15 cellular contexts compared by ENCODE assay signal in the genomic region with DNA sequence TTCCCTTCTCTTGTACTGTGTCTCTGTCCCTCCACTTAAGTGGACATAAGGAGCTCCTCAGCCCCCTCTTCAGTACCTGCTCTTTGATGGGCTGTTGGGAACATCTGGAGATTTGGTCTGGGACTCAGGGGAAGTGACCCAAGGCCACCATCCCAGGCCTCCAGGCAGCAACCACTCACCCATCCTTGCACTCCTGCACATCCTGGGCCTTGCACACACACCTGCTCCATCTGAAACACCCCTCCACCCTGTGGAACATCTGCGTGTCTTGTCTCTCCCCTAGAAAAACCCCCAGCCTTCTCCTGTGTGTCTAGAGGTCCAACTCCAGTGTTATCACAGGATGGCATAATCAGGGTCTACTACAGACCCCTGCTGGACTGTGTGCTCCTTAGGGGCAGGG.
DNase-seq lines count a peak whose midpoint lies in the region; ATAC-seq, FAIRE-seq and TF ChIP-seq lines count a peak whose summit lies in the region.
"Had no signal": no experiment of that assay in that cellular context is flagged by ENCODE, and none has a peak within 500 bp of the region (broad histone marks: within the 10 kb centered on the region; RNA-seq: fewer than 3 reads in every experiment).

No MANE protein-coding gene starts in this region.

- no peaks in the 10 kb centered on the region for H3K9me2 ChIP-seq in MM.1S (replicated peaks; ENCODE audit: insufficient read depth, low read length)

- H3K4me2 ChIP-seq in astrocyte (ENCODE audit: low read length) = peak overlapping the region; percentile 64
- H3K4me2 ChIP-seq in MM.1S (ENCODE audit: low read depth, low read length) = no peak overlapping the region
- H3K4me2 ChIP-seq: neural progenitor cell had no signal

- no peak overlapping the region for H3K4me3 ChIP-seq in astrocyte (ENCODE audit: insufficient read depth, low read depth, low read length)
- H3K4me3 ChIP-seq in left lung = no peak overlapping the region
- H3K4me3 ChIP-seq in MM.1S (ENCODE audit: low read length) = no peak overlapping the region
- H3K4me3 ChIP-seq in brain microvascular endothelial cell (ENCODE audit: low read depth, low read length) = no peak overlapping the region
- H3K4me3 ChIP-seq: neural progenitor cell had no signal

- TF ChIP-seq CTCF in HFFc6 (IDR thresholded peaks at IDR 0.05) (no peak), astrocyte (IDR thresholded peaks at IDR 0.05; ENCODE audit: insufficient read depth, low read depth, low read length) (no peak), left lung (IDR thresholded peaks at IDR 0.05) (no peak), MM.1S (IDR thresholded peaks at IDR 0.05; ENCODE audit: low read length) (no peak), brain microvascular endothelial cell (IDR thresholded peaks at IDR 0.05; ENCODE audit: low read depth, low read length, missing control alignments) (no peak)

- no peaks in the 10 kb centered on the region for H3K36me3 ChIP-seq in astrocyte (ENCODE audit: insufficient read depth, low read length)
- H3K36me3 ChIP-seq in left lung = no peaks in the 10 kb centered on the region
- H3K36me3 ChIP-seq in MM.1S (replicated peaks; ENCODE audit: insufficient read depth, low read length) = no peaks in the 10 kb centered on the region
- no peaks in the 10 kb centered on the region for H3K36me3 ChIP-seq in brain microvascular endothelial cell (replicated peaks)
- H3K36me3 ChIP-seq: neural progenitor cell had no signal

- H4K20me1 ChIP-seq in astrocyte (ENCODE audit: insufficient read depth, low read length) (no peaks in the 10 kb centered on the region), MM.1S (ENCODE audit: insufficient read depth, low read length) (no peaks in the 10 kb centered on the region)

- DNase-seq in HFFc6 (no peak), astrocyte (ENCODE audit: low read depth) (no peak), left lung (no peak), medulla oblongata (ENCODE audit: extremely low spot score) (no peak), MM.1S (no peak), brain microvascular endothelial cell (no peak)
- DNase-seq in activated CD8-positive, alpha-beta memory T cell treated with anti-CD3 and anti-CD28 coated beads, Interleukin-2, amount 50 U/mL, for 48 hours = no peak
- DNase-seq: amniotic stem cell; effector CD4-positive, alpha-beta T cell; GOT3; NCI-H2029 treated with DMSO at 0.1 percent for 48 hours; NK-92 treated with Interleukin-12 subunit alpha and Interleukin-12 subunit beta, amount 100 ng/mL, for 24 hours had no signal

- H3K4me1 ChIP-seq in astrocyte (ENCODE audit: insufficient read depth, low read length) = peaks cover 51% of the 10 kb centered on the region
- peaks cover 6 to 69% of the 10 kb centered on the region in 2 donors for H3K4me1 ChIP-seq in left lung
- H3K4me1 ChIP-seq in MM.1S (ENCODE audit: low read length) = peaks cover 23% of the 10 kb centered on the region
- H3K4me1 ChIP-seq: neural progenitor cell had no signal

- H3K27me3 Mint-ChIP-seq in HFFc6 (ENCODE audit: insufficient read depth) = no peaks in the 10 kb centered on the region
- no peaks in the 10 kb centered on the region for H3K27me3 Mint-ChIP-seq in astrocyte (ENCODE audit: low read depth, unreplicated experiment)
- no peaks in the 10 kb centered on the region for H3K27me3 Mint-ChIP-seq in stimulated activated memory B cell treated with anti-CD40 and anti-IgM and Interleukin-4, amounts not matched to agents 10 μg/mL and 1 μg/mL and 100 μg/mL, for 72 hours

- intact Hi-C loops in left lung (cut with DNase I) = no loop called here

- no peaks in the 10 kb centered on the region for H3K9me3 ChIP-seq in astrocyte (ENCODE audit: insufficient read depth, low read depth, low read length)
- H3K9me3 ChIP-seq in left lung = no peaks in the 10 kb centered on the region
- no peaks in the 10 kb centered on the region for H3K9me3 ChIP-seq in MM.1S (replicated peaks; ENCODE audit: insufficient read depth, low read length)

- in situ Hi-C loops in brain microvascular endothelial cell (cut with HindIII; ENCODE audit: low pct_ligation_motif_present, low sequenced_read_pairs) = no loop called here

- H3K4me3 Mint-ChIP-seq in HFFc6 (no peak overlapping the region), astrocyte (ENCODE audit: unreplicated experiment) (no peak overlapping the region)
- peak overlapping the region; percentile 1 for H3K4me3 Mint-ChIP-seq in stimulated activated memory B cell treated with anti-CD40 and anti-IgM and Interleukin-4, amounts not matched to agents 10 μg/mL and 1 μg/mL and 100 μg/mL, for 72 hours
- H3K4me3 Mint-ChIP-seq: neural progenitor cell had no signal

- H3K27ac ChIP-seq in astrocyte (ENCODE audit: low read depth, low read length) (no peak overlapping the region), left lung (peak overlapping the region; percentile 55 to 80), MM.1S (ENCODE audit: low read length) (no peak overlapping the region), brain microvascular endothelial cell (no peak overlapping the region)
- H3K27ac ChIP-seq: HL-60, neural progenitor cell had no signal

- H3K27ac Mint-ChIP-seq in HFFc6 (peak overlapping the region; percentile 91), astrocyte (ENCODE audit: unreplicated experiment) (no peak overlapping the region)
- peak overlapping the region; percentile 74 for H3K27ac Mint-ChIP-seq in stimulated activated memory B cell treated with anti-CD40 and anti-IgM and Interleukin-4, amounts not matched to agents 10 μg/mL and 1 μg/mL and 100 μg/mL, for 72 hours
- H3K27ac Mint-ChIP-seq: neural progenitor cell had no signal

- H3K27me3 ChIP-seq in astrocyte (ENCODE audit: insufficient read depth, low read length) (no peaks in the 10 kb centered on the region), left lung (no peaks in the 10 kb centered on the region), MM.1S (replicated peaks; ENCODE audit: insufficient read depth, low read length) (no peaks in the 10 kb centered on the region), brain microvascular endothelial cell (replicated peaks) (no peaks in the 10 kb centered on the region)
- H3K27me3 ChIP-seq: neural progenitor cell had no signal

- H3K4me1 Mint-ChIP-seq in HFFc6 (ENCODE audit: low read depth) = peaks cover 92% of the 10 kb centered on the region
- H3K4me1 Mint-ChIP-seq in astrocyte (ENCODE audit: low read depth, unreplicated experiment) = peaks cover 55% of the 10 kb centered on the region
- peaks cover 46% of the 10 kb centered on the region for H3K4me1 Mint-ChIP-seq in stimulated activated memory B cell treated with anti-CD40 and anti-IgM and Interleukin-4, amounts not matched to agents 10 μg/mL and 1 μg/mL and 100 μg/mL, for 72 hours

- H3K79me2 ChIP-seq in astrocyte (ENCODE audit: insufficient read depth, low read length) (no peaks in the 10 kb centered on the region), MM.1S (ENCODE audit: low read length) (no peaks in the 10 kb centered on the region)

- FAIRE-seq in astrocyte (lab: Jason Lieb, UNC) = no peak

- peak overlapping the region; percentile 45 for H3K9ac ChIP-seq in astrocyte (ENCODE audit: low read length)
- no peak overlapping the region for H3K9ac ChIP-seq in MM.1S (ENCODE audit: low read length)
- H3K9ac ChIP-seq: neural progenitor cell had no signal

- H2AFZ ChIP-seq in astrocyte (ENCODE audit: low read depth, low read length) (no peak overlapping the region), MM.1S (ENCODE audit: low read length) (no peak overlapping the region)
- H2AFZ ChIP-seq: neural progenitor cell had no signal

- H3F3A ChIP-seq in MM.1S (ENCODE audit: insufficient read depth, low read length) = peaks cover 23% of the 10 kb centered on the region

- peak; percentile 0 for ATAC-seq in left lung
- ATAC-seq in stimulated activated memory B cell treated with anti-CD40 and anti-IgM and Interleukin-4, amounts not matched to agents 10 μg/mL and 1 μg/mL and 100 μg/mL, for 72 hours = no peak

- H3K36me3 Mint-ChIP-seq in HFFc6 (ENCODE audit: low read depth) = 0 out of 2 replicates have a peak, but pooled peaks cover 9% of the 10 kb centered on the region
- peaks cover 3% of the 10 kb centered on the region for H3K36me3 Mint-ChIP-seq in astrocyte (ENCODE audit: low read depth, unreplicated experiment)
- peaks cover 56% of the 10 kb centered on the region for H3K36me3 Mint-ChIP-seq in stimulated activated memory B cell treated with anti-CD40 and anti-IgM and Interleukin-4, amounts not matched to agents 10 μg/mL and 1 μg/mL and 100 μg/mL, for 72 hours
- H3K36me3 Mint-ChIP-seq: neural progenitor cell had no signal

- H3K9me3 Mint-ChIP-seq in HFFc6 = no peaks in the 10 kb centered on the region
- peaks cover 2% of the 10 kb centered on the region for H3K9me3 Mint-ChIP-seq in astrocyte (ENCODE audit: unreplicated experiment)
- H3K9me3 Mint-ChIP-seq in stimulated activated memory B cell treated with anti-CD40 and anti-IgM and Interleukin-4, amounts not matched to agents 10 μg/mL and 1 μg/mL and 100 μg/mL, for 72 hours = no peaks in the 10 kb centered on the region
- H3K9me3 Mint-ChIP-seq: neural progenitor cell had no signal

Comparison
In these comparisons a context has a peak if more than half of its experiments do, and no peak if none do; other contexts are left out.
1. H3K27ac ChIP-seq: peak in left lung (2 of 2); none in astrocyte (single experiment), MM.1S (single experiment) and brain microvascular endothelial cell (single experiment).